Comparison of ENCODE assay signal across 1 cellular context in genomic region chr15:80618666-80619481, GRCh38.
TF ChIP-seq lines count a peak whose summit lies in the region.

No MANE protein-coding gene starts in this region.

TF ChIP-seq in IMR-90, 13 proteins besides CTCF, POLR2A, EP300 and RAD21 (continued from another document):
- no peak for TF ChIP-seq RFX5 (IDR thresholded peaks at IDR 0.05; ENCODE audit: low read depth, low read length)
- TF ChIP-seq, protein P1, sequence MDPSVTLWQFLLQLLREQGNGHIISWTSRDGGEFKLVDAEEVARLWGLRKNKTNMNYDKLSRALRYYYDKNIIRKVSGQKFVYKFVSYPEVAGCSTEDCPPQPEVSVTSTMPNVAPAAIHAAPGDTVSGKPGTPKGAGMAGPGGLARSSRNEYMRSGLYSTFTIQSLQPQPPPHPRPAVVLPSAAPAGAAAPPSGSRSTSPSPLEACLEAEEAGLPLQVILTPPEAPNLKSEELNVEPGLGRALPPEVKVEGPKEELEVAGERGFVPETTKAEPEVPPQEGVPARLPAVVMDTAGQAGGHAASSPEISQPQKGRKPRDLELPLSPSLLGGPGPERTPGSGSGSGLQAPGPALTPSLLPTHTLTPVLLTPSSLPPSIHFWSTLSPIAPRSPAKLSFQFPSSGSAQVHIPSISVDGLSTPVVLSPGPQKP (IDR thresholded peaks at IDR 0.05; ENCODE audit: borderline replicate concordance, low read depth, low read length): no peak
- TF ChIP-seq SMC3 (IDR thresholded peaks at IDR 0.05; ENCODE audit: low read depth, low read length): no peak
- TF ChIP-seq MXI1 (IDR thresholded peaks at IDR 0.05; ENCODE audit: borderline replicate concordance, low read depth, low read length): no peak
- TF ChIP-seq NFE2L2 (IDR thresholded peaks at IDR 0.05; ENCODE audit: low read depth, low read length): no peak
- no peak for TF ChIP-seq FOS (IDR thresholded peaks at IDR 0.05; ENCODE audit: low read depth, low read length)
- TF ChIP-seq RCOR1 (IDR thresholded peaks at IDR 0.05; ENCODE audit: insufficient replicate concordance, low read length): no peak
- TF ChIP-seq, protein P2, sequence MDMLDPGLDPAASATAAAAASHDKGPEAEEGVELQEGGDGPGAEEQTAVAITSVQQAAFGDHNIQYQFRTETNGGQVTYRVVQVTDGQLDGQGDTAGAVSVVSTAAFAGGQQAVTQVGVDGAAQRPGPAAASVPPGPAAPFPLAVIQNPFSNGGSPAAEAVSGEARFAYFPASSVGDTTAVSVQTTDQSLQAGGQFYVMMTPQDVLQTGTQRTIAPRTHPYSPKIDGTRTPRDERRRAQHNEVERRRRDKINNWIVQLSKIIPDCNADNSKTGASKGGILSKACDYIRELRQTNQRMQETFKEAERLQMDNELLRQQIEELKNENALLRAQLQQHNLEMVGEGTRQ (IDR thresholded peaks at IDR 0.05; ENCODE audit: low read depth, low read length): no peak
- TF ChIP-seq MAZ (IDR thresholded peaks at IDR 0.05; ENCODE audit: borderline replicate concordance, low read depth, low read length): no peak
- TF ChIP-seq MAFK (IDR thresholded peaks at IDR 0.05; ENCODE audit: low read depth, low read length): no peak
